ENCODE assay signal across 9 cellular contexts in genomic region chr1:121186191-121186590, GRCh38. TPM values are rescaled to one million over a fixed set of nuclear protein-coding genes. Genes with fewer than 3 reads are reported as not detected.
DNase-seq lines count a peak whose midpoint lies in the region; ATAC-seq and TF ChIP-seq lines count a peak whose summit lies in the region.
"Not testable (repeated sequence)": the region's sequence is repeated elsewhere in the genome, so short reads cannot be mapped to it uniquely, and the experiment has no call there.
"Had no signal": no experiment of that assay in that cellular context is flagged by ENCODE, and none has a peak within 500 bp of the region (broad histone marks: within the 10 kb centered on the region; RNA-seq: fewer than 3 reads in every experiment).

No MANE protein-coding gene starts in this region.

- H3K36me3 Mint-ChIP-seq in CD14-positive monocyte; T-helper 1 cell treated with Interleukin-12 subunit alpha and Interleukin-12 subunit beta and Interleukin-4 antibody, amounts not matched to agents 30 μg/mL and 1 μg/mL, for 36 hours (ENCODE audit: low read depth); activated T-helper 2 cell treated with anti-CD3 and anti-CD28 coated beads, Interferon-gamma antibody, Interleukin-2, Interleukin-4, amounts not matched to agents 10 μg/mL and 5 μg/mL and 100 μg/mL, durations not matched to agents 14 hours and 24 hours and 36 hours (ENCODE audit: low read depth); natural killer cell: not testable (repeated sequence)

- not testable (repeated sequence) for H3K9ac ChIP-seq in colonic mucosa (ENCODE audit: low read depth in 2 of 2, low read length in 2 of 2)

- TF ChIP-seq CTCF in CD14-positive monocyte (IDR thresholded peaks at IDR 0.05); HL-60 (IDR thresholded peaks at IDR 0.05; ENCODE audit: insufficient read depth, low read length); colonic mucosa (IDR thresholded peaks at IDR 0.05); cardiac muscle cell (IDR thresholded peaks at IDR 0.05; ENCODE audit: low read depth, low read length); natural killer cell (IDR thresholded peaks at IDR 0.05); tibial artery (IDR thresholded peaks at IDR 0.05): not testable (repeated sequence)

- ATAC-seq in natural killer cell, result not testable (repeated sequence)

- H3K27ac ChIP-seq in HL-60 (replicated peaks); colonic mucosa; cardiac muscle cell; tibial artery: not testable (repeated sequence)

- DNase-seq in CD14-positive monocyte (ENCODE audit: low spot score); HL-60 (ENCODE audit: low read depth in 1 of 2, low spot score in 1 of 2); activated T-helper 2 cell treated with anti-CD3 and anti-CD28 coated beads, Interferon-gamma antibody, Interleukin-2, Interleukin-4, amounts not matched to agents 10 μg/mL and 5 μg/mL and 100 μg/mL, durations not matched to agents 14 hours and 24 hours and 36 hours (ENCODE audit: low spot score); cardiac muscle cell (ENCODE audit: low read depth in 1 of 2, low spot score in 1 of 2); natural killer cell: not testable (repeated sequence)
- DNase-seq in colonic mucosa (peak; percentile 18), tibial artery (peak; percentile 42 to 65)

- peak overlapping the region; percentile 28; the same call in 1 of the 2 replicates for H3K4me3 ChIP-seq in HL-60 (replicated peaks; ENCODE audit: insufficient read depth, low read length)
- H3K4me3 ChIP-seq in colonic mucosa, result not testable (repeated sequence)
- H3K4me3 ChIP-seq in cardiac muscle cell, result peak overlapping the region; percentile 27
- H3K4me3 ChIP-seq in tibial artery, result peak overlapping the region; percentile 45 to 50

- not testable (repeated sequence) for H3K27me3 ChIP-seq in HL-60 (ENCODE audit: insufficient read depth, poor library complexity, severe bottlenecking); colonic mucosa; cardiac muscle cell; tibial artery

- H3K4me1 ChIP-seq in colonic mucosa; cardiac muscle cell (ENCODE audit: low read depth); tibial artery: not testable (repeated sequence)

- not testable (repeated sequence) for H3K27me3 Mint-ChIP-seq in CD14-positive monocyte (ENCODE audit: low read depth in 3 of 3); T-helper 1 cell treated with Interleukin-12 subunit alpha and Interleukin-12 subunit beta and Interleukin-4 antibody, amounts not matched to agents 30 μg/mL and 1 μg/mL, for 36 hours (ENCODE audit: low read depth); activated T-helper 2 cell treated with anti-CD3 and anti-CD28 coated beads, Interferon-gamma antibody, Interleukin-2, Interleukin-4, amounts not matched to agents 10 μg/mL and 5 μg/mL and 100 μg/mL, durations not matched to agents 14 hours and 24 hours and 36 hours (ENCODE audit: low read depth); natural killer cell (ENCODE audit: low read depth in 2 of 2)

- not testable (repeated sequence) for H3K4me1 Mint-ChIP-seq in CD14-positive monocyte; T-helper 1 cell treated with Interleukin-12 subunit alpha and Interleukin-12 subunit beta and Interleukin-4 antibody, amounts not matched to agents 30 μg/mL and 1 μg/mL, for 36 hours (ENCODE audit: low read depth); activated T-helper 2 cell treated with anti-CD3 and anti-CD28 coated beads, Interferon-gamma antibody, Interleukin-2, Interleukin-4, amounts not matched to agents 10 μg/mL and 5 μg/mL and 100 μg/mL, durations not matched to agents 14 hours and 24 hours and 36 hours (ENCODE audit: low read depth); natural killer cell

- not testable (repeated sequence) for H3K9me3 Mint-ChIP-seq in CD14-positive monocyte; T-helper 1 cell treated with Interleukin-12 subunit alpha and Interleukin-12 subunit beta and Interleukin-4 antibody, amounts not matched to agents 30 μg/mL and 1 μg/mL, for 36 hours; activated T-helper 2 cell treated with anti-CD3 and anti-CD28 coated beads, Interferon-gamma antibody, Interleukin-2, Interleukin-4, amounts not matched to agents 10 μg/mL and 5 μg/mL and 100 μg/mL, durations not matched to agents 14 hours and 24 hours and 36 hours; natural killer cell

- H3K4me3 Mint-ChIP-seq in CD14-positive monocyte (peak overlapping the region; percentile 86 to 90), natural killer cell (peak overlapping the region; percentile 90)
- H3K4me3 Mint-ChIP-seq in T-helper 1 cell treated with Interleukin-12 subunit alpha and Interleukin-12 subunit beta and Interleukin-4 antibody, amounts not matched to agents 30 μg/mL and 1 μg/mL, for 36 hours, result peak overlapping the region; percentile 91
- H3K4me3 Mint-ChIP-seq in activated T-helper 2 cell treated with anti-CD3 and anti-CD28 coated beads, Interferon-gamma antibody, Interleukin-2, Interleukin-4, amounts not matched to agents 10 μg/mL and 5 μg/mL and 100 μg/mL, durations not matched to agents 14 hours and 24 hours and 36 hours (ENCODE audit: low read depth), result peak overlapping the region; percentile 91

- H3K27ac Mint-ChIP-seq in CD14-positive monocyte, result peak overlapping the region in 6 of 7 donors; percentile 50 to 86 (median 81)
- peak overlapping the region; percentile 79 for H3K27ac Mint-ChIP-seq in T-helper 1 cell treated with Interleukin-12 subunit alpha and Interleukin-12 subunit beta and Interleukin-4 antibody, amounts not matched to agents 30 μg/mL and 1 μg/mL, for 36 hours
- H3K27ac Mint-ChIP-seq in activated T-helper 2 cell treated with anti-CD3 and anti-CD28 coated beads, Interferon-gamma antibody, Interleukin-2, Interleukin-4, amounts not matched to agents 10 μg/mL and 5 μg/mL and 100 μg/mL, durations not matched to agents 14 hours and 24 hours and 36 hours, result peak overlapping the region; percentile 83
- not testable (repeated sequence) for H3K27ac Mint-ChIP-seq in natural killer cell

- intact Hi-C loops in CD14-positive monocyte (cut with micrococcal nuclease); activated T-helper 2 cell treated with anti-CD3 and anti-CD28 coated beads, Interferon-gamma antibody, Interleukin-2, Interleukin-4, amounts not matched to agents 10 μg/mL and 5 μg/mL and 100 μg/mL, durations not matched to agents 14 hours and 24 hours and 36 hours (cut with micrococcal nuclease); colonic mucosa (cut with DNase I); natural killer cell (cut with micrococcal nuclease); tibial artery (cut with DNase I; ENCODE audit: low total_unique reads): not testable (repeated sequence)

- not testable (repeated sequence) for H3K36me3 ChIP-seq in colonic mucosa, cardiac muscle cell, tibial artery

- H3K9me3 ChIP-seq in colonic mucosa; cardiac muscle cell (ENCODE audit: low read depth); tibial artery: not testable (repeated sequence)

RNA-seq across cellular contexts. Expression of gene SRGAP2C, which starts 1.4 kb away (rescaled TPM):
- 1 to 10 TPM; 3.7 to 5.4 TPM for polyA plus RNA-seq in CD14-positive monocyte
- 51.6 and 52.8 TPM in 2 replicates for total RNA-seq in activated T-helper 2 cell treated with anti-CD3 and anti-CD28 coated beads, Interferon-gamma antibody, Interleukin-2, Interleukin-4, amounts not matched to agents 10 μg/mL and 5 μg/mL and 100 μg/mL, durations not matched to agents 14 hours and 24 hours and 36 hours
- total RNA-seq in colonic mucosa, result 10 to 100 TPM in 1 of 2 donors, 1 to 10 TPM in 1; 8.4 to 10.2 TPM
- total RNA-seq in cardiac muscle cell, result 20.0 and 21.5 TPM in 2 replicates
- 10.0 and 18.7 TPM in 2 replicates for polyA plus RNA-seq in cardiac muscle cell
- 10 to 100 TPM; 12.0 to 24.0 (median 17.5) TPM for total RNA-seq in natural killer cell

RNA-seq across cellular contexts. Expression of gene FAM72B, which starts 2.1 kb away (rescaled TPM):
- polyA plus RNA-seq in CD14-positive monocyte (under 1 TPM; 0.66 to 0.73 TPM), cardiac muscle cell (1.8 and 13.4 TPM in 2 replicates)
- 22.6 and 23.1 TPM in 2 replicates for total RNA-seq in activated T-helper 2 cell treated with anti-CD3 and anti-CD28 coated beads, Interferon-gamma antibody, Interleukin-2, Interleukin-4, amounts not matched to agents 10 μg/mL and 5 μg/mL and 100 μg/mL, durations not matched to agents 14 hours and 24 hours and 36 hours
- total RNA-seq in colonic mucosa (1 to 10 TPM in 1 of 2 donors, under 1 TPM in 1; 0.56 to 6.5 TPM), cardiac muscle cell (1.0 and 6.8 TPM in 2 replicates), natural killer cell (1 to 10 TPM in 2 of 3 donors, under 1 TPM in 1; 0.40 to 1.9 (median 1.0) TPM)
- total RNA-seq: gastrocnemius medialis had no signal
